2 cellular contexts compared by ENCODE assay signal in genomic region chr22:20865331-20865730, GRCh38.
TF ChIP-seq lines count a peak whose summit lies in the region.

No MANE protein-coding gene starts in this region.

TF ChIP-seq in HCT116, 20 proteins besides CTCF, POLR2A, EP300 and RAD21:
- no peak for TF ChIP-seq TCF7L2 (IDR thresholded peaks at IDR 0.05; ENCODE audit: borderline replicate concordance, extremely low read depth, insufficient read depth, insufficient read length)
- no peak for TF ChIP-seq FOSL1 (IDR thresholded peaks at IDR 0.05; ENCODE audit: low read depth)
- TF ChIP-seq EZH2 (IDR thresholded peaks at IDR 0.05) = no peak
- TF ChIP-seq JUND (IDR thresholded peaks at IDR 0.05) = no peak
- TF ChIP-seq REST (IDR thresholded peaks at IDR 0.05; ENCODE audit: low read depth) = no peak
- TF ChIP-seq ZNF274 (IDR thresholded peaks at IDR 0.05; ENCODE audit: low read depth, low read length) = no peak
- TF ChIP-seq, protein P1, sequence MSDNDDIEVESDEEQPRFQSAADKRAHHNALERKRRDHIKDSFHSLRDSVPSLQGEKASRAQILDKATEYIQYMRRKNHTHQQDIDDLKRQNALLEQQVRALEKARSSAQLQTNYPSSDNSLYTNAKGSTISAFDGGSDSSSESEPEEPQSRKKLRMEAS (IDR thresholded peaks at IDR 0.05) = no peak
- no peak for TF ChIP-seq CBX3 (IDR thresholded peaks at IDR 0.05; ENCODE audit: low read depth)
- no peak for TF ChIP-seq ZFX (IDR thresholded peaks at IDR 0.05)
- no peak for TF ChIP-seq SIN3A (IDR thresholded peaks at IDR 0.05; ENCODE audit: low read depth)
- no peak for TF ChIP-seq ELF1 (IDR thresholded peaks at IDR 0.05; ENCODE audit: borderline replicate concordance, low read depth)
- no peak for TF ChIP-seq SP1 (IDR thresholded peaks at IDR 0.05; ENCODE audit: low read depth)
- TF ChIP-seq EGR1 (IDR thresholded peaks at IDR 0.05; ENCODE audit: low read depth) = no peak
- TF ChIP-seq, protein P2, sequence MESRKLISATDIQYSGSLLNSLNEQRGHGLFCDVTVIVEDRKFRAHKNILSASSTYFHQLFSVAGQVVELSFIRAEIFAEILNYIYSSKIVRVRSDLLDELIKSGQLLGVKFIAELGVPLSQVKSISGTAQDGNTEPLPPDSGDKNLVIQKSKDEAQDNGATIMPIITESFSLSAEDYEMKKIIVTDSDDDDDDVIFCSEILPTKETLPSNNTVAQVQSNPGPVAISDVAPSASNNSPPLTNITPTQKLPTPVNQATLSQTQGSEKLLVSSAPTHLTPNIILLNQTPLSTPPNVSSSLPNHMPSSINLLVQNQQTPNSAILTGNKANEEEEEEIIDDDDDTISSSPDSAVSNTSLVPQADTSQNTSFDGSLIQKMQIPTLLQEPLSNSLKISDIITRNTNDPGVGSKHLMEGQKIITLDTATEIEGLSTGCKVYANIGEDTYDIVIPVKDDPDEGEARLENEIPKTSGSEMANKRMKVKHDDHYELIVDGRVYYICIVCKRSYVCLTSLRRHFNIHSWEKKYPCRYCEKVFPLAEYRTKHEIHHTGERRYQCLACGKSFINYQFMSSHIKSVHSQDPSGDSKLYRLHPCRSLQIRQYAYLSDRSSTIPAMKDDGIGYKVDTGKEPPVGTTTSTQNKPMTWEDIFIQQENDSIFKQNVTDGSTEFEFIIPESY (IDR thresholded peaks at IDR 0.05; ENCODE audit: extremely low read depth, insufficient replicate concordance, low read length) = no peak
- no peak for TF ChIP-seq SRF (IDR thresholded peaks at IDR 0.05; ENCODE audit: low read depth)

TF ChIP-seq in H1, 55 proteins besides CTCF, POLR2A, EP300 and RAD21:
- TF ChIP-seq RXRA (IDR thresholded peaks at IDR 0.05; ENCODE audit: insufficient read depth, low read depth, low read length) = no peak
- TF ChIP-seq, protein P1 (IDR thresholded peaks at IDR 0.05) = no peak
- TF ChIP-seq RFX5 (IDR thresholded peaks at IDR 0.05; ENCODE audit: borderline replicate concordance, low read depth, low read length) = no peak
- TF ChIP-seq EGR1 (IDR thresholded peaks at IDR 0.05; ENCODE audit: borderline replicate concordance, low read depth, low read length) = no peak
TF ChIP-seq in H1: peak in this region for 0.
